ENCODE assay signal across 10 cellular contexts in genomic region chr1:207798847-207799246, GRCh38. TPM values are rescaled to one million over a fixed set of nuclear protein-coding genes. Genes with fewer than 3 reads are reported as not detected.
DNase-seq lines count a peak whose midpoint lies in the region; ATAC-seq and TF ChIP-seq lines count a peak whose summit lies in the region.
"Had no signal": no experiment of that assay in that cellular context is flagged by ENCODE, and none has a peak within 500 bp of the region (broad histone marks: within the 10 kb centered on the region; RNA-seq: fewer than 3 reads in every experiment).

No MANE protein-coding gene starts in this region.

- ATAC-seq in GM19438 (IDR thresholded peaks at IDR 0.05; ENCODE audit: low read depth, unreplicated experiment) (peak; percentile 60), lung (ENCODE audit: insufficient read depth, low FRiP score) (no peak), GM19455 (IDR thresholded peaks at IDR 0.05; ENCODE audit: unreplicated experiment) (no peak)

- TF ChIP-seq CTCF in 22Rv1 (IDR thresholded peaks at IDR 0.05) = no peak
- TF ChIP-seq CTCF in lung (IDR thresholded peaks at IDR 0.05; ENCODE audit: control extremely low read depth, extremely low read depth) = no peak

- peaks cover 5 to 17% of the 10 kb centered on the region in 2 donors for H3K36me3 ChIP-seq in lung (ENCODE audit: control insufficient read depth in 2 of 2, insufficient read depth in 2 of 2, low read length in 2 of 2)

- H3K4me3 ChIP-seq in lung = no peak overlapping the region

- peaks cover 36% of the 10 kb centered on the region for H3K4me1 Mint-ChIP-seq in activated T-helper 1 cell treated with anti-CD3 and anti-CD28 coated beads, Interleukin-12 subunit alpha, Interleukin-12 subunit beta, Interleukin-2, Interleukin-4 antibody, amounts not matched to agents 30 ng/mL and 10 ng/mL and 1 ng/mL, durations not matched to agents 14 hours and 24 hours and 36 hours (ENCODE audit: low read depth)

- intact Hi-C loops in activated T-helper 1 cell treated with anti-CD3 and anti-CD28 coated beads, Interleukin-12 subunit alpha, Interleukin-12 subunit beta, Interleukin-2, Interleukin-4 antibody, amounts not matched to agents 30 ng/mL and 10 ng/mL and 1 ng/mL, durations not matched to agents 14 hours and 24 hours and 36 hours (cut with micrococcal nuclease) = loop anchor here (10.0 kb wide), 1 partner anchor 154 kb away; the partner anchor contains the start of gene CR1L

- H3K27ac ChIP-seq in 22Rv1 (peak overlapping the region; percentile 21), lung (ENCODE audit: low read depth in 1 of 2, low read length in 1 of 2) (peak overlapping the region in 1 of 2 donors; percentile 33)

- peak overlapping the region; percentile 51 for H3K27ac Mint-ChIP-seq in activated T-helper 1 cell treated with anti-CD3 and anti-CD28 coated beads, Interleukin-12 subunit alpha, Interleukin-12 subunit beta, Interleukin-2, Interleukin-4 antibody, amounts not matched to agents 30 ng/mL and 10 ng/mL and 1 ng/mL, durations not matched to agents 14 hours and 24 hours and 36 hours

- H3K4me1 ChIP-seq in lung (ENCODE audit: control insufficient read depth in 2 of 2, insufficient read depth in 2 of 2, low read length in 2 of 2) = peaks cover 2 to 5% of the 10 kb centered on the region in 2 donors

- no peaks in the 10 kb centered on the region for H3K27me3 Mint-ChIP-seq in activated T-helper 1 cell treated with anti-CD3 and anti-CD28 coated beads, Interleukin-12 subunit alpha, Interleukin-12 subunit beta, Interleukin-2, Interleukin-4 antibody, amounts not matched to agents 30 ng/mL and 10 ng/mL and 1 ng/mL, durations not matched to agents 14 hours and 24 hours and 36 hours (ENCODE audit: insufficient read depth)

- whole genome bisulfite sequencing in lung, 2 donors = 26 to 37% methylated on average over 6 of the region's 6 CpGs

- H3K4me3 Mint-ChIP-seq in activated T-helper 1 cell treated with anti-CD3 and anti-CD28 coated beads, Interleukin-12 subunit alpha, Interleukin-12 subunit beta, Interleukin-2, Interleukin-4 antibody, amounts not matched to agents 30 ng/mL and 10 ng/mL and 1 ng/mL, durations not matched to agents 14 hours and 24 hours and 36 hours = peak overlapping the region; percentile 7

- peaks cover 35% of the 10 kb centered on the region for H3K36me3 Mint-ChIP-seq in activated T-helper 1 cell treated with anti-CD3 and anti-CD28 coated beads, Interleukin-12 subunit alpha, Interleukin-12 subunit beta, Interleukin-2, Interleukin-4 antibody, amounts not matched to agents 30 ng/mL and 10 ng/mL and 1 ng/mL, durations not matched to agents 14 hours and 24 hours and 36 hours (ENCODE audit: low read depth)

- H3K27me3 ChIP-seq in lung (ENCODE audit: control insufficient read depth, insufficient read depth) = no peaks in the 10 kb centered on the region

- H3K9me3 ChIP-seq in lung (ENCODE audit: control insufficient read depth in 2 of 2, insufficient read depth in 1 of 2, low read length in 1 of 2) = no peaks in the 10 kb centered on the region

- no peaks in the 10 kb centered on the region for H3K9me3 Mint-ChIP-seq in activated T-helper 1 cell treated with anti-CD3 and anti-CD28 coated beads, Interleukin-12 subunit alpha, Interleukin-12 subunit beta, Interleukin-2, Interleukin-4 antibody, amounts not matched to agents 30 ng/mL and 10 ng/mL and 1 ng/mL, durations not matched to agents 14 hours and 24 hours and 36 hours

- DNase-seq in activated T-helper 1 cell treated with anti-CD3 and anti-CD28 coated beads, Interleukin-12 subunit alpha, Interleukin-12 subunit beta, Interleukin-2, Interleukin-4 antibody, amounts not matched to agents 30 ng/mL and 10 ng/mL and 1 ng/mL, durations not matched to agents 14 hours and 24 hours and 36 hours (ENCODE audit: low spot score) = no peak
- DNase-seq in lung (ENCODE audit: low spot score) = peak; percentile 29
- no peak for DNase-seq in DMS53 treated with DMSO at 0.1 percent for 48 hours (lab: John Stamatoyannopoulos, UW; ENCODE audit: unreplicated experiment)
- DNase-seq in NCI-H446 treated with DMSO at 0.1 percent for 48 hours (lab: John Stamatoyannopoulos, UW) = no peak
- DNase-seq in GM19238 (ENCODE audit: insufficient read length, low spot score) = no peak
- DNase-seq: DMS153, NCI-H187 had no signal

RNA-seq across cellular contexts. Expression of gene CD46, which starts 47.0 kb away (rescaled TPM):
- 101 and 105 TPM in 2 replicates for total RNA-seq in activated T-helper 1 cell treated with anti-CD3 and anti-CD28 coated beads, Interleukin-12 subunit alpha, Interleukin-12 subunit beta, Interleukin-2, Interleukin-4 antibody, amounts not matched to agents 30 ng/mL and 10 ng/mL and 1 ng/mL, durations not matched to agents 14 hours and 24 hours and 36 hours
- 100 to 1,000 TPM; 267 to 420 TPM for total RNA-seq in lung
- 100 to 1,000 TPM; 157 to 162 TPM for polyA plus RNA-seq in lung
